13 cellular contexts compared by ENCODE assay signal in genomic region chr2:8520791-8521344, GRCh38.
DNase-seq lines count a peak whose midpoint lies in the region; ATAC-seq and TF ChIP-seq lines count a peak whose summit lies in the region.
"Had no signal": no experiment of that assay in that cellular context is flagged by ENCODE, and none has a peak within 500 bp of the region (broad histone marks: within the 10 kb centered on the region; RNA-seq: fewer than 3 reads in every experiment).

No MANE protein-coding gene starts in this region.

- peaks cover 6% of the 10 kb centered on the region for H3K4me1 Mint-ChIP-seq in GM23338
- H3K4me1 Mint-ChIP-seq in activated T-cell treated with anti-CD3 and anti-CD28 coated beads, Interleukin-2, amount 50 U/mL, for 72 hours (ENCODE audit: low read depth) = peaks cover 67% of the 10 kb centered on the region
- H3K4me1 Mint-ChIP-seq in stimulated activated effector memory CD8-positive, alpha-beta T cell treated with anti-CD3 and anti-CD28 coated beads, Interleukin-12 subunit alpha, Interleukin-12 subunit beta, amount 100 ng/mL, for 72 hours = peaks cover 82% of the 10 kb centered on the region

- no peak overlapping the region for H3K4me2 ChIP-seq in GM23338
- no peak overlapping the region for H3K4me2 ChIP-seq in SK-N-SH

- no peak overlapping the region for H3K4me3 Mint-ChIP-seq in GM23338
- H3K4me3 Mint-ChIP-seq in activated T-cell treated with anti-CD3 and anti-CD28 coated beads, Interleukin-2, amount 50 U/mL, for 72 hours = peak overlapping the region; percentile 52 to 62
- peak overlapping the region; percentile 37 for H3K4me3 Mint-ChIP-seq in stimulated activated effector memory CD8-positive, alpha-beta T cell treated with anti-CD3 and anti-CD28 coated beads, Interleukin-12 subunit alpha, Interleukin-12 subunit beta, amount 100 ng/mL, for 72 hours
- H3K4me3 Mint-ChIP-seq: activated B cell treated with CpG ODN at 0.5 μM for 24 hours, B cell had no signal

- no peaks in the 10 kb centered on the region for H4K20me1 ChIP-seq in GM23338 (replicated peaks; ENCODE audit: insufficient read depth)
- no peaks in the 10 kb centered on the region for H4K20me1 ChIP-seq in SK-N-SH (ENCODE audit: insufficient read depth)

- no peak overlapping the region for H3K9ac ChIP-seq in SK-N-SH

- POLR2A ChIA-PET in SK-N-SH (lab: Yijun Ruan, JAX) = no interaction called here

- 62% methylated on average over 5 of the region's 5 CpGs for WGBS in SK-N-SH (ENCODE audit: low lambda C conversion rate)

- H2AFZ ChIP-seq in GM23338 (no peak overlapping the region; the same call in 1 of the 2 replicates), SK-N-SH (ENCODE audit: low read depth) (no peak overlapping the region)

- DNase-seq in activated naive CD4-positive, alpha-beta T cell treated with anti-CD3 and anti-CD28 coated beads, Interleukin-2, amount 50 U/mL, for 72 hours (ENCODE audit: low spot score in 2 of 2) = no peak
- no peak for DNase-seq in activated naive CD4-positive, alpha-beta T cell (lab: John Stamatoyannopoulos, UW)
- no peak for DNase-seq in GM23338 (ENCODE audit: low spot score)
- DNase-seq in activated T-cell treated with anti-CD3 and anti-CD28 coated beads, Interleukin-2, amount 50 U/mL, for 72 hours = peak; percentile 45 to 57
- no peak for DNase-seq in stimulated activated effector memory CD8-positive, alpha-beta T cell treated with anti-CD3 and anti-CD28 coated beads, Interleukin-12 subunit alpha, Interleukin-12 subunit beta, amount 100 ng/mL, for 72 hours (ENCODE audit: low spot score in 2 of 2)
- no peak for DNase-seq in NCI-H2227 treated with DMSO at 0.1 percent for 48 hours (lab: John Stamatoyannopoulos, UW)
- DNase-seq in SK-N-SH = no peak
- DNase-seq in COLO668 (lab: John Stamatoyannopoulos, UW; ENCODE audit: unreplicated experiment) = no peak
- DNase-seq: activated B cell treated with CpG ODN at 0.5 μM for 24 hours, activated gamma-delta T cell, NCI-H187 treated with DMSO at 0.1 percent for 48 hours had no signal

- TF ChIP-seq CTCF in GM23338 (conservative IDR thresholded peaks at IDR 0.05; ENCODE audit: low read depth in 2 of 2) (no peak), SK-N-SH (IDR thresholded peaks at IDR 0.05) (no peak)

- CTCF ChIA-PET in SK-N-SH (lab: Yijun Ruan, JAX) = interaction anchor here (0.7 to 2.2 kb wide), 5 partner anchors 9 to 1094 kb away, joined by 3 to 7 read pairs (median 3); no protein-coding TSS in a partner anchor

- H3K4me1 ChIP-seq in GM23338 (ENCODE audit: insufficient read depth) (no peaks in the 10 kb centered on the region), SK-N-SH (ENCODE audit: control insufficient read depth in 1 of 2, insufficient read depth in 2 of 2, low read depth in 1 of 2, low read length in 1 of 2) (peaks cover 0 to 10% of the 10 kb centered on the region in 2 experiments; a peak in 2 of 4 replicates)

- no peaks in the 10 kb centered on the region for H3F3A ChIP-seq in GM23338 (replicated peaks; ENCODE audit: low read depth)
- H3F3A ChIP-seq in SK-N-SH (replicated peaks; ENCODE audit: insufficient read depth) = no peaks in the 10 kb centered on the region

- peak; percentile 41 to 66 for ATAC-seq in activated naive CD4-positive, alpha-beta T cell treated with anti-CD3 and anti-CD28 coated beads, Interleukin-2, amount 50 U/mL, for 72 hours
- ATAC-seq in GM23338 = peak; percentile 39
- peak; percentile 59 to 78 for ATAC-seq in activated T-cell treated with anti-CD3 and anti-CD28 coated beads, Interleukin-2, amount 50 U/mL, for 72 hours (replicated peaks in 1 of 2)
- ATAC-seq in stimulated activated effector memory CD8-positive, alpha-beta T cell treated with anti-CD3 and anti-CD28 coated beads, Interleukin-12 subunit alpha, Interleukin-12 subunit beta, amount 100 ng/mL, for 72 hours = peak; percentile 53

- H3K27me3 ChIP-seq in GM23338 (ENCODE audit: insufficient read depth) (no peaks in the 10 kb centered on the region), SK-N-SH (ENCODE audit: insufficient read depth) (no peaks in the 10 kb centered on the region; the same call in 1 of the 2 replicates)

- H3K9me3 Mint-ChIP-seq in activated naive CD4-positive, alpha-beta T cell treated with anti-CD3 and anti-CD28 coated beads, Interleukin-2, amount 50 U/mL, for 72 hours = peaks cover 0 to 3% of the 10 kb centered on the region in 2 donors
- no peaks in the 10 kb centered on the region; the same call in 2 of the 3 replicates for H3K9me3 Mint-ChIP-seq in GM23338
- H3K9me3 Mint-ChIP-seq in activated T-cell treated with anti-CD3 and anti-CD28 coated beads, Interleukin-2, amount 50 U/mL, for 72 hours = no peaks in the 10 kb centered on the region
- H3K9me3 Mint-ChIP-seq in stimulated activated effector memory CD8-positive, alpha-beta T cell treated with anti-CD3 and anti-CD28 coated beads, Interleukin-12 subunit alpha, Interleukin-12 subunit beta, amount 100 ng/mL, for 72 hours = no peaks in the 10 kb centered on the region
- H3K9me3 Mint-ChIP-seq: activated B cell treated with CpG ODN at 0.5 μM for 24 hours had no signal

- H3K27ac ChIP-seq in GM23338 (ENCODE audit: low read depth) (no peak overlapping the region), SK-N-SH (ENCODE audit: low read depth in 2 of 2, low read length in 1 of 2) (no peak overlapping the region)
- H3K27ac ChIP-seq: SK-N-MC had no signal

- TF ChIP-seq EP300 in SK-N-SH (IDR thresholded peaks at IDR 0.05; ENCODE audit: borderline replicate concordance in 1 of 2, low read depth in 1 of 2, low read length in 1 of 2) = no peak

- H3K27ac Mint-ChIP-seq in activated naive CD4-positive, alpha-beta T cell treated with anti-CD3 and anti-CD28 coated beads, Interleukin-2, amount 50 U/mL, for 72 hours = peak overlapping the region in 1 of 2 donors; percentile 64
- H3K27ac Mint-ChIP-seq in GM23338 = no peak overlapping the region
- peak overlapping the region; percentile 55 for H3K27ac Mint-ChIP-seq in activated T-cell treated with anti-CD3 and anti-CD28 coated beads, Interleukin-2, amount 50 U/mL, for 72 hours
- peak overlapping the region; percentile 85 for H3K27ac Mint-ChIP-seq in stimulated activated effector memory CD8-positive, alpha-beta T cell treated with anti-CD3 and anti-CD28 coated beads, Interleukin-12 subunit alpha, Interleukin-12 subunit beta, amount 100 ng/mL, for 72 hours
- H3K27ac Mint-ChIP-seq: activated B cell treated with CpG ODN at 0.5 μM for 24 hours, B cell had no signal

- H3K9me2 ChIP-seq in GM23338 (ENCODE audit: insufficient read depth) (0 out of 2 replicates have a peak, but pooled peaks cover 11% of the 10 kb centered on the region), SK-N-SH (no peaks in the 10 kb centered on the region)

- H3K4me3 ChIP-seq in GM23338 (no peak overlapping the region), SK-N-SH (ENCODE audit: low read depth in 2 of 2, low read length in 1 of 2) (no peak overlapping the region)
- H3K4me3 ChIP-seq: SK-N-MC had no signal

- H3K36me3 Mint-ChIP-seq in activated naive CD4-positive, alpha-beta T cell treated with anti-CD3 and anti-CD28 coated beads, Interleukin-2, amount 50 U/mL, for 72 hours = peaks cover 0 to 18% of the 10 kb centered on the region in 2 donors
- H3K36me3 Mint-ChIP-seq in GM23338 (ENCODE audit: low read depth) = no peaks in the 10 kb centered on the region
- peaks cover 0 to 2% of the 10 kb centered on the region in 2 donors for H3K36me3 Mint-ChIP-seq in activated T-cell treated with anti-CD3 and anti-CD28 coated beads, Interleukin-2, amount 50 U/mL, for 72 hours (ENCODE audit: insufficient read depth in 2 of 2)
- no peaks in the 10 kb centered on the region for H3K36me3 Mint-ChIP-seq in stimulated activated effector memory CD8-positive, alpha-beta T cell treated with anti-CD3 and anti-CD28 coated beads, Interleukin-12 subunit alpha, Interleukin-12 subunit beta, amount 100 ng/mL, for 72 hours

- H3K27me3 Mint-ChIP-seq in GM23338 (ENCODE audit: insufficient read depth, low read depth, poor library complexity) = peaks cover 3% of the 10 kb centered on the region
- no peaks in the 10 kb centered on the region for H3K27me3 Mint-ChIP-seq in activated T-cell treated with anti-CD3 and anti-CD28 coated beads, Interleukin-2, amount 50 U/mL, for 72 hours (ENCODE audit: low read depth)

- no peaks in the 10 kb centered on the region for H3K36me3 ChIP-seq in GM23338 (ENCODE audit: insufficient read depth)
- H3K36me3 ChIP-seq in SK-N-SH (replicated peaks in 1 of 2; ENCODE audit: control insufficient read depth in 1 of 2, insufficient read depth in 2 of 2, low read length in 1 of 2) = no peaks in the 10 kb centered on the region

- H3K9me3 ChIP-seq in SK-N-SH = no peaks in the 10 kb centered on the region

- TF ChIP-seq RAD21 in SK-N-SH (IDR thresholded peaks at IDR 0.05; ENCODE audit: low read length) = no peak

- no peaks in the 10 kb centered on the region for H3K79me2 ChIP-seq in GM23338 (replicated peaks; ENCODE audit: insufficient read depth)
- H3K79me2 ChIP-seq in SK-N-SH (ENCODE audit: insufficient read depth) = no peaks in the 10 kb centered on the region

TF ChIP-seq in SK-N-SH, 30 proteins besides CTCF, POLR2A, EP300 and RAD21:
- TF ChIP-seq SMC3 (IDR thresholded peaks at IDR 0.05; ENCODE audit: low read depth, low read length) (no peak), NFIC (IDR thresholded peaks at IDR 0.05; ENCODE audit: borderline replicate concordance) (no peak), FOXM1 (IDR thresholded peaks at IDR 0.05; ENCODE audit: low read depth) (no peak), JUND (IDR thresholded peaks at IDR 0.05) (no peak), RCOR1 (IDR thresholded peaks at IDR 0.05; ENCODE audit: low read length) (no peak)

Comparison
In these comparisons a context has a peak if more than half of its experiments do, and no peak if none do; other contexts are left out.
1. DNase-seq: peak in activated T-cell treated with anti-CD3 and anti-CD28 coated beads, Interleukin-2, amount 50 U/mL, for 72 hours (2 of 2); none in activated naive CD4-positive, alpha-beta T cell treated with anti-CD3 and anti-CD28 coated beads, Interleukin-2, amount 50 U/mL, for 72 hours (0 of 2), activated naive CD4-positive, alpha-beta T cell (0 of 4), GM23338 (single experiment), stimulated activated effector memory CD8-positive, alpha-beta T cell treated with anti-CD3 and anti-CD28 coated beads, Interleukin-12 subunit alpha, Interleukin-12 subunit beta, amount 100 ng/mL, for 72 hours (0 of 2), NCI-H2227 treated with DMSO at 0.1 percent for 48 hours (single experiment), SK-N-SH (single experiment) and COLO668 (single experiment).
2. Peak in every context shown above with its lines, with median percentiles within 50 percentile points of each other: ATAC-seq.